ENCODE assay signal across 1 cellular context in genomic region chr15:87365221-87365620, GRCh38.
TF ChIP-seq lines count a peak whose summit lies in the region.

No MANE protein-coding gene starts in this region.

TF ChIP-seq in SK-N-SH, 30 proteins besides CTCF, POLR2A, EP300 and RAD21 (continued from another document):
- TF ChIP-seq REST (IDR thresholded peaks at IDR 0.05; ENCODE audit: low read depth, low read length): no peak
- no peak for TF ChIP-seq POLR2AphosphoS5 (IDR thresholded peaks at IDR 0.05; ENCODE audit: low read depth, low read length)
- TF ChIP-seq TCF12 (IDR thresholded peaks at IDR 0.05): peak; percentile 58
- TF ChIP-seq NFIC (IDR thresholded peaks at IDR 0.05; ENCODE audit: borderline replicate concordance): peak; percentile 53; the same call in 1 of the 2 replicates
- TF ChIP-seq USF2 (IDR thresholded peaks at IDR 0.05; ENCODE audit: borderline replicate concordance, low read depth, low read length): no peak
- no peak for TF ChIP-seq GATA2 (CRISPR knock-in tag; IDR thresholded peaks at IDR 0.05)
- no peak for TF ChIP-seq IRF3 (IDR thresholded peaks at IDR 0.05; ENCODE audit: low read depth, low read length)
- no peak for TF ChIP-seq RCOR1 (IDR thresholded peaks at IDR 0.05; ENCODE audit: low read length)
- no peak for TF ChIP-seq SIN3A (IDR thresholded peaks at IDR 0.05; ENCODE audit: borderline replicate concordance, low read depth, low read length)
- no peak for TF ChIP-seq NRF1 (IDR thresholded peaks at IDR 0.05; ENCODE audit: low read depth, low read length)
- TF ChIP-seq FOXJ3 (CRISPR knock-in tag; IDR thresholded peaks at IDR 0.05): no peak
